23 cellular contexts compared by ENCODE assay signal in the genomic region with DNA sequence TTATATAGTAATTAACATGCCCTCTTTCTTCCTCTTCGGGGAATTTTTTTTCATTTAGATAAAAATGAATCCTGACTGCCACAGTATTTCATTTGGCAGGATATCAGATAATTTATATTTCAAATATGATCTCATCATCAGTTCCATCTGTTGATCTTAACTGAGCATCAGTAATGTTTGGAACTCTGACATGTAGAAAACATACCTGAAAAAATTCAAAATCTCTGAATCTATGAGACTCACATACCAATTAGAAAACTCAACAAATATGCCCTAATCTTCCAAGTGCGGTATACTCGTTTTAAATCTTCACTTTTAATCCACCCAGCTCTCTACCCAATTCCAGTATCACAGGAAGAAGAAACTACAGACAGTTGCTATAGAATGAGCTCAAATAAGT.
"Had no signal": no experiment of that assay in that cellular context is flagged by ENCODE, and none has a peak within 500 bp of the region (broad histone marks: within the 10 kb centered on the region; RNA-seq: fewer than 3 reads in every experiment).

No MANE protein-coding gene starts in this region.

- H3K9me3 Mint-ChIP-seq: dendritic cell treated with granulocyte-macrophage colony-stimulating factor and Interleukin-4, amounts not matched to agents 40 ng/mL and 50 ng/mL, for 4 days; effector memory CD8-positive, alpha-beta T cell; endodermal cell; naive thymus-derived CD4-positive, alpha-beta T cell had no signal

- H3K27me3 Mint-ChIP-seq: dendritic cell treated with granulocyte-macrophage colony-stimulating factor and Interleukin-4, amounts not matched to agents 40 ng/mL and 50 ng/mL, for 4 days; effector memory CD8-positive, alpha-beta T cell had no signal

- ATAC-seq: effector memory CD8-positive, alpha-beta T cell; esophagus mucosa; gastrocnemius medialis; heart right ventricle; left cardiac atrium; left lung; left ventricle myocardium superior; lower lobe of right lung; naive thymus-derived CD4-positive, alpha-beta T cell had no signal

- H3K4me1 Mint-ChIP-seq: naive thymus-derived CD4-positive, alpha-beta T cell had no signal

- H3K27ac Mint-ChIP-seq: dendritic cell treated with granulocyte-macrophage colony-stimulating factor and Interleukin-4, amounts not matched to agents 40 ng/mL and 50 ng/mL, for 4 days; effector memory CD8-positive, alpha-beta T cell; endodermal cell had no signal

- DNase-seq: colonic mucosa; cortex of kidney; effector CD8-positive, alpha-beta T cell; effector memory CD8-positive, alpha-beta T cell; endodermal cell; erythroblast; esophagus squamous epithelium; foreskin fibroblast; foreskin melanocyte; gastrocnemius medialis; glutamatergic neuron; head of caudate nucleus; heart right ventricle; hippocampal formation; left cardiac atrium; left lung; left ventricle myocardium superior; lower lobe of right lung; mesenchymal stem cell; midbrain; naive thymus-derived CD4-positive, alpha-beta T cell had no signal

- H3K4me3 Mint-ChIP-seq: dendritic cell treated with granulocyte-macrophage colony-stimulating factor and Interleukin-4, amounts not matched to agents 40 ng/mL and 50 ng/mL, for 4 days; effector memory CD8-positive, alpha-beta T cell; endodermal cell; naive thymus-derived CD4-positive, alpha-beta T cell had no signal

- H3K36me3 Mint-ChIP-seq: naive thymus-derived CD4-positive, alpha-beta T cell had no signal
